In genomic region chr21:45308211-45309068, GRCh38 we compare ENCODE assay signal across 9 cellular contexts. TPM values are rescaled to one million over a fixed set of nuclear protein-coding genes. Genes with fewer than 3 reads are reported as not detected.
DNase-seq lines count a peak whose midpoint lies in the region; ATAC-seq and TF ChIP-seq lines count a peak whose summit lies in the region.
"Had no signal": no experiment of that assay in that cellular context is flagged by ENCODE, and none has a peak within 500 bp of the region (broad histone marks: within the 10 kb centered on the region; RNA-seq: fewer than 3 reads in every experiment).

No MANE protein-coding gene starts in this region.

- H3K4me2 ChIP-seq in Loucy (ENCODE audit: low read depth, low read length, poor library complexity, severe bottlenecking): peak overlapping the region; percentile 43

- H3K79me2 ChIP-seq in Loucy (ENCODE audit: insufficient read depth, low read length): no peaks in the 10 kb centered on the region

- no peaks in the 10 kb centered on the region for H4K20me1 ChIP-seq in Loucy (ENCODE audit: insufficient read depth, low read length, poor library complexity, severe bottlenecking)

- H3K9me3 Mint-ChIP-seq in WTC11: peaks cover 12% of the 10 kb centered on the region
- H3K9me3 Mint-ChIP-seq: central memory CD8-positive, alpha-beta T cell had no signal

- H3K4me3 Mint-ChIP-seq in WTC11: no peak overlapping the region
- H3K4me3 Mint-ChIP-seq: central memory CD8-positive, alpha-beta T cell had no signal

- H3K36me3 ChIP-seq in Loucy (ENCODE audit: insufficient read depth, low read length): no peaks in the 10 kb centered on the region
- H3K36me3 ChIP-seq in spleen: no peaks in the 10 kb centered on the region

- no peaks in the 10 kb centered on the region for H3K36me3 Mint-ChIP-seq in WTC11

- DNase-seq in WTC11 (ENCODE audit: low spot score) (peak; percentile 11), left ventricle myocardium superior (peak; percentile 63), spleen (peak; percentile 74), NCI-H2081 (lab: John Stamatoyannopoulos, UW) (no peak), nucleus accumbens (lab: John Stamatoyannopoulos, UW) (no peak), SHP77 treated with DMSO at 0.1 percent for 48 hours (lab: John Stamatoyannopoulos, UW) (no peak), NCI-H1105 treated with DMSO at 0.1 percent for 48 hours (lab: John Stamatoyannopoulos, UW) (no peak)

- no peak overlapping the region for H3K9ac ChIP-seq in Loucy (ENCODE audit: low read depth, low read length, poor library complexity, severe bottlenecking)

- 35 to 69% (median 52%) methylated on average over 16 to 26 of the region's 26 CpGs for WGBS in spleen, 5 donors

- peak overlapping the region; percentile 71 for H2AFZ ChIP-seq in Loucy (ENCODE audit: low read length)

- H3K4me3 ChIP-seq in Loucy (ENCODE audit: low read length, poor library complexity, severe bottlenecking) (no peak overlapping the region), spleen (no peak overlapping the region)

- H3K27ac ChIP-seq in spleen: peak overlapping the region; percentile 53 to 84 (median 79)

- no peaks in the 10 kb centered on the region for H3F3A ChIP-seq in Loucy (ENCODE audit: low read depth)

- H3K4me1 ChIP-seq in Loucy (ENCODE audit: insufficient read depth, low read length, poor library complexity, severe bottlenecking): peaks cover 6% of the 10 kb centered on the region
- peaks cover 7 to 49% (median 33%) of the 10 kb centered on the region in 6 donors for H3K4me1 ChIP-seq in spleen

- H3K27ac Mint-ChIP-seq in WTC11: 0 out of 2 replicates have a peak overlapping the region, but pooled peaks have one; percentile 19

- POLR2A ChIA-PET in WTC11 (lab: Charles Lee): interaction anchor here (0.6 to 1.4 kb wide), 4 partner anchors 13 to 21 kb away, joined by 3 to 6 read pairs (median 4); partner anchors contain the start of gene POFUT2

- CTCF ChIA-PET in WTC11 (lab: Charles Lee): interaction anchor here (0.6 to 2.2 kb wide), 54 partner anchors 9 to 615 kb away, joined by 3 to 47 read pairs (median 4); partner anchors contain the start of gene POFUT2

- intact Hi-C loops in left ventricle myocardium superior (cut with micrococcal nuclease): no loop called here
- intact Hi-C loops in spleen (cut with DNase I; ENCODE audit: low total_unique reads): no loop called here

- H3K4me1 Mint-ChIP-seq in WTC11: peaks cover 6% of the 10 kb centered on the region; the same call in 1 of the 2 replicates

- no peaks in the 10 kb centered on the region for H3K27me3 ChIP-seq in Loucy (ENCODE audit: insufficient read depth, low read length, poor library complexity, severe bottlenecking)
- peaks cover 0 to 22% (median 0%) of the 10 kb centered on the region in 7 donors for H3K27me3 ChIP-seq in spleen (replicated peaks in 1 of 7)

- H3K9me3 ChIP-seq in Loucy (ENCODE audit: insufficient read depth, low read depth, low read length) (no peaks in the 10 kb centered on the region), spleen (peaks cover 0 to 4% (median 0%) of the 10 kb centered on the region in 8 donors)

- ATAC-seq in WTC11 (peak; percentile 10; the same call in 1 of the 2 replicates), left ventricle myocardium superior (peak; percentile 21)

- peaks cover 5% of the 10 kb centered on the region for H3K27me3 Mint-ChIP-seq in WTC11 (ENCODE audit: low read depth)

- H3K9me2 ChIP-seq in Loucy (replicated peaks; ENCODE audit: low read depth, low read length): no peaks in the 10 kb centered on the region

- no peak for TF ChIP-seq POLR2A in spleen (IDR thresholded peaks at IDR 0.05)

- TF ChIP-seq CTCF in Loucy (conservative IDR thresholded peaks at IDR 0.05; ENCODE audit: low read length) (no peak), WTC11 (IDR thresholded peaks at IDR 0.05) (no peak), spleen (IDR thresholded peaks at IDR 0.05 in 8 of 11, conservative IDR thresholded peaks at IDR 0.05 in 3 of 11) (no peak)

TF ChIP-seq in WTC11, 78 proteins besides CTCF, POLR2A, EP300 and RAD21 (continues in another document):
- TF ChIP-seq ZBTB21 (CRISPR knock-in tag; IDR thresholded peaks at IDR 0.05; ENCODE audit: borderline replicate concordance) (no peak), GABPB1 (CRISPR knock-in tag; IDR thresholded peaks at IDR 0.05) (peak; percentile 50; the same call in 1 of the 2 replicates), EMX1 (CRISPR knock-in tag; IDR thresholded peaks at IDR 0.05) (no peak), ZNF138 (CRISPR knock-in tag; conservative IDR thresholded peaks at IDR 0.05) (no peak), HMGA2 (CRISPR knock-in tag; IDR thresholded peaks at IDR 0.05) (no peak), TEAD4 (CRISPR knock-in tag; IDR thresholded peaks at IDR 0.05) (no peak), ZNF512 (CRISPR knock-in tag; IDR thresholded peaks at IDR 0.05; ENCODE audit: borderline replicate concordance) (no peak), ETV6 (CRISPR knock-in tag; IDR thresholded peaks at IDR 0.05) (no peak), KAT7 (CRISPR knock-in tag; IDR thresholded peaks at IDR 0.05; ENCODE audit: borderline replicate concordance) (no peak), AFF4 (CRISPR knock-in tag; IDR thresholded peaks at IDR 0.05; ENCODE audit: borderline replicate concordance) (no peak), ZNF423 (CRISPR knock-in tag; IDR thresholded peaks at IDR 0.05) (peak; percentile 40; the same call in 1 of the 2 replicates), ZNF416 (CRISPR knock-in tag; IDR thresholded peaks at IDR 0.05) (no peak), E2F5 (CRISPR knock-in tag; IDR thresholded peaks at IDR 0.05) (no peak), USF2 (CRISPR knock-in tag; IDR thresholded peaks at IDR 0.05) (no peak), JUN (CRISPR knock-in tag; IDR thresholded peaks at IDR 0.05) (no peak)

RNA-seq across cellular contexts. Expression of gene POFUT2, which starts 20.7 kb away (rescaled TPM):
- total RNA-seq in WTC11 (2021) (37.1 to 41.4 TPM (median 39.7 TPM) in 3 replicates), left ventricle myocardium superior (15.7 TPM), spleen (10 to 100 TPM; 24.1 to 37.0 (median 28.8) TPM)
- 10 to 100 TPM; 10.5 to 23.2 (median 19.3) TPM for polyA plus RNA-seq in spleen

Comparison
In these comparisons a context has a peak if more than half of its experiments do, and no peak if none do; other contexts are left out.
1. DNase-seq: peak in WTC11 (single experiment), left ventricle myocardium superior (single experiment) and spleen (single experiment); none in NCI-H2081 (0 of 2), nucleus accumbens (0 of 56), SHP77 treated with DMSO at 0.1 percent for 48 hours (single experiment) and NCI-H1105 treated with DMSO at 0.1 percent for 48 hours (single experiment).